Comparison of ENCODE assay signal across 10 cellular contexts in the genomic region with DNA sequence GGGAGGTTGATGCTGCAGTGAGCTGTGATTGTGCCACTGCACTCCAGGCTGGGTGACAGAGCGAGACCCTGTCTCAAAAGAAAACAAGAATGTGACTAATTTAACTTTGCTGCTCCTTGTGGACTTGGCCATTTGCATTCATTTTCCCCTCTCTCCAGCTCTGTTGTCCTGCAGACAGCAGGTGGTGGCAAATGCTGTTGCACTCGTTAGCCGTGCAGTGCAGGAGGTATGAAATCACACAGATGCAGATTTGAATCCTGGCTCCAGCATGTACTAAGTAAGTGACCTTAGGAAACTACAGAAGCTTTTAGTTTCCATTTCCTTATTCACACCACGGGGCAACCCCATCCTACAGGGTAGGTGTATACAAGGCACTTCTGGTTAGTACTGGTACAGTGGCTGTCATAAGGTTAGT. TPM values are rescaled to one million over a fixed set of nuclear protein-coding genes. Genes with fewer than 3 reads are reported as not detected.
A peak's percentile ranks its signal among the peaks of the same experiment; 100 is the strongest.
DNase-seq lines count a peak whose midpoint lies in the region; ATAC-seq lines count a peak whose summit lies in the region.
"Had no signal": no experiment of that assay in that cellular context is flagged by ENCODE, and none has a peak within 500 bp of the region (broad histone marks: within the 10 kb centered on the region; RNA-seq: fewer than 3 reads in every experiment).

No MANE protein-coding gene starts in this region.

- peak; percentile 59 for DNase-seq in ELF-1 (ENCODE audit: low read depth, low spot score)
- peak; percentile 73 for DNase-seq in RPMI8226
- DNase-seq in NCI-H1092 treated with DMSO at 0.1 percent for 48 hours (lab: John Stamatoyannopoulos, UW) = no peak
- no peak for DNase-seq in DMS153 treated with DMSO at 0.1 percent for 48 hours (lab: John Stamatoyannopoulos, UW; ENCODE audit: unreplicated experiment)
- DNase-seq in left ventricle myocardium superior = no peak
- no peak for DNase-seq in NCI-H2081 (lab: John Stamatoyannopoulos, UW)
- DNase-seq: lower lobe of right lung, T-helper 1 cell had no signal

- ATAC-seq in GM19395 (IDR thresholded peaks at IDR 0.05; ENCODE audit: unreplicated experiment) (peak; percentile 85), HG03039 (IDR thresholded peaks at IDR 0.05; ENCODE audit: unreplicated experiment) (peak; percentile 71), left ventricle myocardium superior (no peak)
- ATAC-seq: lower lobe of right lung had no signal

- intact Hi-C loops in left ventricle myocardium superior (cut with micrococcal nuclease) = no loop called here

RNA-seq across cellular contexts. Expression of gene BEND3, which starts 9.6 kb away (rescaled TPM):
- 1.2 TPM for total RNA-seq in left ventricle myocardium superior

Comparison
In these comparisons a context has a peak if more than half of its experiments do, and no peak if none do; other contexts are left out.
1. DNase-seq: peak in ELF-1 (single experiment) and RPMI8226 (single experiment); none in NCI-H1092 treated with DMSO at 0.1 percent for 48 hours (single experiment), DMS153 treated with DMSO at 0.1 percent for 48 hours (single experiment), left ventricle myocardium superior (single experiment) and NCI-H2081 (0 of 2).